ENCODE assay signal across 7 cellular contexts in the genomic region with DNA sequence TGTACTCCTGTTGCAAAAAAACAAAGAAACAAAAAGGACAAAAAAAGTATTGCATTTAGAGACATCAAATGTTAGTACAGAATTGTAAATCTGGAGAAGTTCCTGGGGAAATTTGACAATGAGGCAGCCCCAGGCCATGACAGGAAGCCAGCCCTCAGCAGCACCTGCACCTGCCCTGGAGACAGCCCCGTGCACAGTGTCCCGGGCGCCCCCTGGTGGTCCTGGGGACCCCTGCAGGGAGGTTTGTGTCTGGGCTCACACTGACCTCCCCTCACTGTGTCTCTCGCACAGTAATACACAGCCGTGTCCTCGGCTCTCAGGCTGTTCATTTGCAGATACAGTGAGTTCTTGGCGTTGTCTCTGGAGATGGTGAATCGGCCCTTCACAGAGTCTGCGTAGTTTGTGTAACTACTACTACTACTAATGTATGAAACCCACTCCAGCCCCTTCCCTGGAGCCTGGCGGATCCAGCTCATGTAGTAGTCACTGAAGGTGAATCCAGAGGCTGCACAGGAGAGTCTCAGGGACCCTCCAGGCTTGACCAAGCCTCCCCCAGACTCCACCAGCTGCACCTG.
A peak's percentile ranks its signal among the peaks of the same experiment; 100 is the strongest.
DNase-seq lines count a peak whose midpoint lies in the region; ATAC-seq and TF ChIP-seq lines count a peak whose summit lies in the region.
"Not testable (repeated sequence)": the region's sequence is repeated elsewhere in the genome, so short reads cannot be mapped to it uniquely, and the experiment has no call there.

No MANE protein-coding gene starts in this region.

- DNase-seq in Caco-2 = peak in 1 of 2 experiments; percentile 38
- not testable (repeated sequence) for DNase-seq in RWPE2 (ENCODE audit: low spot score); chondrocyte (ENCODE audit: low spot score)
- DNase-seq in activated CD4-positive, alpha-beta memory T cell treated with anti-CD3 and anti-CD28 coated beads for 36 hours = peak; percentile 38
- peak; percentile 73 for DNase-seq in activated effector memory CD4-positive, alpha-beta T cell treated with anti-CD3 and anti-CD28 coated beads, Interleukin-2, amount 50 U/mL, for 16 hours

- peak; percentile 29 to 61 for TF ChIP-seq CTCF in Caco-2 (IDR thresholded peaks at IDR 0.05; ENCODE audit: insufficient read depth in 1 of 2, low read depth in 1 of 2, low read length in 1 of 2, severe bottlenecking in 1 of 2, unreplicated experiment in 1 of 2)
- peak; percentile 28 for TF ChIP-seq CTCF in RWPE2 (IDR thresholded peaks at IDR 0.05; ENCODE audit: poor library complexity, severe bottlenecking)
- TF ChIP-seq CTCF in chondrocyte (IDR thresholded peaks at IDR 0.05) = peak; percentile 12
- peak; percentile 31 for TF ChIP-seq CTCF in neutrophil (IDR thresholded peaks at IDR 0.05)

- not testable (repeated sequence) for H3K27me3 Mint-ChIP-seq in Caco-2 (ENCODE audit: insufficient read depth, unreplicated experiment); IgD-negative memory B cell; chondrocyte (ENCODE audit: low read depth)
- peaks cover 25% of the 10 kb centered on the region for H3K27me3 Mint-ChIP-seq in activated CD4-positive, alpha-beta memory T cell treated with anti-CD3 and anti-CD28 coated beads for 36 hours

- H3K4me3 Mint-ChIP-seq in Caco-2 (ENCODE audit: unreplicated experiment); activated CD4-positive, alpha-beta memory T cell treated with anti-CD3 and anti-CD28 coated beads for 36 hours; chondrocyte (ENCODE audit: unreplicated experiment): not testable (repeated sequence)
- peak overlapping the region; percentile 17 to 84 (median 65) for H3K4me3 Mint-ChIP-seq in IgD-negative memory B cell

- intact Hi-C loops in Caco-2 (cut with micrococcal nuclease; ENCODE audit: unreplicated experiment); activated CD4-positive, alpha-beta memory T cell treated with anti-CD3 and anti-CD28 coated beads for 36 hours (cut with micrococcal nuclease): not testable (repeated sequence)

- H3K4me1 Mint-ChIP-seq in Caco-2 (ENCODE audit: low read depth, unreplicated experiment); IgD-negative memory B cell; chondrocyte (ENCODE audit: low read depth): not testable (repeated sequence)
- peaks cover 22% of the 10 kb centered on the region for H3K4me1 Mint-ChIP-seq in activated CD4-positive, alpha-beta memory T cell treated with anti-CD3 and anti-CD28 coated beads for 36 hours (ENCODE audit: low read depth)

- not testable (repeated sequence) for H3K9me3 Mint-ChIP-seq in Caco-2 (ENCODE audit: unreplicated experiment); IgD-negative memory B cell; activated CD4-positive, alpha-beta memory T cell treated with anti-CD3 and anti-CD28 coated beads for 36 hours
- H3K9me3 Mint-ChIP-seq in chondrocyte (ENCODE audit: low read depth) = peaks cover 40% of the 10 kb centered on the region

- not testable (repeated sequence) for H3K27me3 ChIP-seq in Caco-2 (replicated peaks; ENCODE audit: control insufficient read depth, insufficient read depth, low read length); RWPE2 (ENCODE audit: insufficient read depth, poor library complexity, severe bottlenecking)
- H3K27me3 ChIP-seq in neutrophil = peaks cover 43% of the 10 kb centered on the region

- not testable (repeated sequence) for H3K27ac Mint-ChIP-seq in Caco-2 (ENCODE audit: unreplicated experiment); activated CD4-positive, alpha-beta memory T cell treated with anti-CD3 and anti-CD28 coated beads for 36 hours; chondrocyte (ENCODE audit: unreplicated experiment)
- peak overlapping the region in 1 of 3 donors; percentile 77 for H3K27ac Mint-ChIP-seq in IgD-negative memory B cell

- POLR2A ChIA-PET in Caco-2 (lab: Charles Lee); activated CD4-positive, alpha-beta memory T cell treated with anti-CD3 and anti-CD28 coated beads for 36 hours (lab: Charles Lee): not testable (repeated sequence)

- not testable (repeated sequence) for ATAC-seq in RWPE2 (ENCODE audit: low read depth)

- H3K9me3 ChIP-seq in Caco-2; RWPE2 (ENCODE audit: severe bottlenecking); neutrophil: not testable (repeated sequence)

- not testable (repeated sequence) for BruUV-seq in Caco-2 (replicated peaks; lab: Mats Ljungman, UMichigan)

- not testable (repeated sequence) for H3K27ac ChIP-seq in RWPE2 (ENCODE audit: poor library complexity, severe bottlenecking); neutrophil

- H3K36me3 ChIP-seq in Caco-2 (ENCODE audit: control insufficient read depth, insufficient read depth, low read length); RWPE2 (ENCODE audit: low read depth); neutrophil: not testable (repeated sequence)

- CTCF ChIA-PET in Caco-2 (lab: Charles Lee) = not testable (repeated sequence)
- CTCF ChIA-PET in activated CD4-positive, alpha-beta memory T cell treated with anti-CD3 and anti-CD28 coated beads for 36 hours (lab: Charles Lee) = interaction anchor here (0.7 to 1.9 kb wide), 10 partner anchors 9 to 352 kb away, joined by 3 to 7 read pairs (median 3); no protein-coding TSS in a partner anchor

- not testable (repeated sequence) for H3K4me1 ChIP-seq in Caco-2; RWPE2 (ENCODE audit: insufficient read depth, poor library complexity, severe bottlenecking); neutrophil (ENCODE audit: control insufficient read depth in 1 of 2, insufficient read depth in 1 of 2, low read depth in 1 of 2, low read length in 1 of 2)

- H3K36me3 Mint-ChIP-seq in Caco-2 (ENCODE audit: insufficient read depth, unreplicated experiment); IgD-negative memory B cell; activated CD4-positive, alpha-beta memory T cell treated with anti-CD3 and anti-CD28 coated beads for 36 hours; chondrocyte (ENCODE audit: low read depth): not testable (repeated sequence)

- H3K4me3 ChIP-seq in Caco-2 (ENCODE audit: low read depth, low read length); RWPE2 (ENCODE audit: severe bottlenecking); neutrophil (ENCODE audit: low read depth in 1 of 2, low read length in 1 of 2): not testable (repeated sequence)
